Comparison of ENCODE assay signal across 24 cellular contexts in the genomic region with DNA sequence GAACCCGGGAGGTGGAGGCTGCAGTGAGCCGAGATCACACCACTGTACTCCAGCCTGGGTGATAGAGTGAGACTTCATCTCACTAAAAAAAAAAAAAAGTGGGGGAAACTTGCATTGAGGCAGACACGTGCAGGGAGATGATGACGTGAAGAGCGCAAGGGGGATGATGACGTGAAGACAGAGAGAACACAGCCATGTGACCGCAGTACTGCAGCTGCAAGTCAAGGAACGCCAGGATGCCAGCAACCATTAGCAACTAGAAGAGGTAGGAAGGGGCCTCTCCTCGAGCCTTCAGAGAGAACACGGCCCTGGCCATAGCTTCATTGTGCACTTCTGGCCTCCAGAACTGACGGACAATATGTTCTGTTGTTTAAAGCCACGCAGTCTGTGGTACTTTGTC. TPM values are rescaled to one million over a fixed set of nuclear protein-coding genes. Genes with fewer than 3 reads are reported as not detected.
DNase-seq lines count a peak whose midpoint lies in the region; ATAC-seq and TF ChIP-seq lines count a peak whose summit lies in the region.
"Had no signal": no experiment of that assay in that cellular context is flagged by ENCODE, and none has a peak within 500 bp of the region (broad histone marks: within the 10 kb centered on the region; RNA-seq: fewer than 3 reads in every experiment).

No MANE protein-coding gene starts in this region.

- POLR2A ChIA-PET in activated CD4-positive, alpha-beta T cell treated with anti-CD3 and anti-CD28 coated beads, Interleukin-2, amount 10 ng/mL, durations not matched to agents 7 days and 5 days (lab: Charles Lee) = no interaction called here
- POLR2A ChIA-PET in CD4-positive, alpha-beta T cell (lab: Charles Lee) = interaction anchor here (0.9 kb wide), 2 partner anchors 8 to 28 kb away, joined by 6 to 7 read pairs; no protein-coding TSS in a partner anchor
- POLR2A ChIA-PET in naive thymus-derived CD4-positive, alpha-beta T cell (lab: Charles Lee) = interaction anchor here (1.3 kb wide), 1 partner anchor 8 kb away, joined by 4 read pairs; no protein-coding TSS in a partner anchor

- no peak overlapping the region for H3K9ac ChIP-seq in GM23248

- peaks cover 5 to 53% (median 8%) of the 10 kb centered on the region in 3 experiments for H3K36me3 ChIP-seq in naive thymus-derived CD4-positive, alpha-beta T cell (ENCODE audit: control insufficient read depth in 2 of 3, insufficient read depth in 3 of 3, low read length in 3 of 3)
- H3K36me3 ChIP-seq in Peyer's patch (peaks cover 0 to 45% (median 0%) of the 10 kb centered on the region in 3 donors), GM23248 (ENCODE audit: low read depth) (peaks cover 6% of the 10 kb centered on the region; the same call in 1 of the 2 replicates), adrenal gland (replicated peaks in 1 of 2) (peaks cover 0 to 40% of the 10 kb centered on the region in 2 donors)

- peak overlapping the region; percentile 62 for H3K4me3 Mint-ChIP-seq in activated CD4-positive, alpha-beta T cell treated with anti-CD3 and anti-CD28 coated beads, Interleukin-2, amount 10 ng/mL, durations not matched to agents 7 days and 5 days
- peak overlapping the region; percentile 76 for H3K4me3 Mint-ChIP-seq in CD4-positive, alpha-beta T cell
- H3K4me3 Mint-ChIP-seq in activated T-helper 1 cell treated with anti-CD3 and anti-CD28 coated beads, Interleukin-12 subunit alpha, Interleukin-12 subunit beta, Interleukin-2, Interleukin-4 antibody, amounts not matched to agents 30 ng/mL and 10 ng/mL and 1 ng/mL, durations not matched to agents 14 hours and 24 hours and 36 hours = peak overlapping the region; percentile 69
- peak overlapping the region in 7 of 10 donors; percentile 28 to 82 (median 68) for H3K4me3 Mint-ChIP-seq in naive thymus-derived CD4-positive, alpha-beta T cell
- H3K4me3 Mint-ChIP-seq: central memory CD8-positive, alpha-beta T cell; GM23338; IgD-negative memory B cell had no signal

- peak overlapping the region; percentile 97 for H3K27ac Mint-ChIP-seq in activated CD4-positive, alpha-beta T cell treated with anti-CD3 and anti-CD28 coated beads, Interleukin-2, amount 10 ng/mL, durations not matched to agents 7 days and 5 days
- H3K27ac Mint-ChIP-seq in CD4-positive, alpha-beta T cell = peak overlapping the region; percentile 90
- peak overlapping the region; percentile 94 for H3K27ac Mint-ChIP-seq in activated T-helper 1 cell treated with anti-CD3 and anti-CD28 coated beads, Interleukin-12 subunit alpha, Interleukin-12 subunit beta, Interleukin-2, Interleukin-4 antibody, amounts not matched to agents 30 ng/mL and 10 ng/mL and 1 ng/mL, durations not matched to agents 14 hours and 24 hours and 36 hours
- peak overlapping the region in 8 of 9 donors; percentile 17 to 95 (median 72) for H3K27ac Mint-ChIP-seq in naive thymus-derived CD4-positive, alpha-beta T cell
- H3K27ac Mint-ChIP-seq: GM23338 had no signal

- no peaks in the 10 kb centered on the region for H3F3A ChIP-seq in GM23248 (ENCODE audit: insufficient read depth)

- H3K4me2 ChIP-seq in GM23248 (ENCODE audit: unreplicated experiment) = no peak overlapping the region
- H3K4me2 ChIP-seq: A549, GM23338 had no signal

- CTCF ChIA-PET in activated CD4-positive, alpha-beta T cell treated with anti-CD3 and anti-CD28 coated beads, Interleukin-2, amount 10 ng/mL, durations not matched to agents 7 days and 5 days (lab: Charles Lee) = interaction anchor here (0.9 to 1.2 kb wide), 4 partner anchors 12 to 149 kb away, joined by 3 to 4 read pairs (median 3); no protein-coding TSS in a partner anchor
- CTCF ChIA-PET in CD4-positive, alpha-beta T cell (lab: Charles Lee) = interaction anchor here (1.1 kb wide), 1 partner anchor 32 kb away, joined by 3 read pairs; no protein-coding TSS in a partner anchor
- CTCF ChIA-PET in naive thymus-derived CD4-positive, alpha-beta T cell (lab: Charles Lee) = no interaction called here

- no peaks in the 10 kb centered on the region for H3K27me3 ChIP-seq in CD4-positive, alpha-beta T cell (ENCODE audit: control insufficient read depth, insufficient read depth, low read length)
- H3K27me3 ChIP-seq in naive thymus-derived CD4-positive, alpha-beta T cell (ENCODE audit: control insufficient read depth in 2 of 2, insufficient read depth in 2 of 2, low read length in 2 of 2) = no peaks in the 10 kb centered on the region
- H3K27me3 ChIP-seq in Peyer's patch (no peaks in the 10 kb centered on the region), GM23248 (replicated peaks; ENCODE audit: insufficient read depth) (no peaks in the 10 kb centered on the region), adrenal gland (no peaks in the 10 kb centered on the region)
- H3K27me3 ChIP-seq: right atrium auricular region had no signal

- in situ Hi-C loops in GM23248 (cut with MboI) = no loop called here

- no peaks in the 10 kb centered on the region for H4K20me1 ChIP-seq in GM23248 (ENCODE audit: insufficient read depth)

- no peak for ATAC-seq in CD4-positive, alpha-beta T cell (ENCODE audit: poor library complexity)
- ATAC-seq in naive thymus-derived CD4-positive, alpha-beta T cell = no peak
- ATAC-seq: A549 had no signal

- H3K4me1 Mint-ChIP-seq in activated CD4-positive, alpha-beta T cell treated with anti-CD3 and anti-CD28 coated beads, Interleukin-2, amount 10 ng/mL, durations not matched to agents 7 days and 5 days = peaks cover 85% of the 10 kb centered on the region
- peaks cover 71% of the 10 kb centered on the region for H3K4me1 Mint-ChIP-seq in CD4-positive, alpha-beta T cell (ENCODE audit: low read depth)
- H3K4me1 Mint-ChIP-seq in activated T-helper 1 cell treated with anti-CD3 and anti-CD28 coated beads, Interleukin-12 subunit alpha, Interleukin-12 subunit beta, Interleukin-2, Interleukin-4 antibody, amounts not matched to agents 30 ng/mL and 10 ng/mL and 1 ng/mL, durations not matched to agents 14 hours and 24 hours and 36 hours (ENCODE audit: low read depth) = peaks cover 83% of the 10 kb centered on the region
- peaks cover 32 to 83% (median 63%) of the 10 kb centered on the region in 7 donors for H3K4me1 Mint-ChIP-seq in naive thymus-derived CD4-positive, alpha-beta T cell

- no peak overlapping the region for H3K27ac ChIP-seq in CD4-positive, alpha-beta T cell (ENCODE audit: low read depth, low read length)
- no peak overlapping the region for H3K27ac ChIP-seq in naive thymus-derived CD4-positive, alpha-beta T cell (ENCODE audit: low read depth, low read length)
- no peak overlapping the region for H3K27ac ChIP-seq in Peyer's patch
- no peak overlapping the region for H3K27ac ChIP-seq in GM23248
- H3K27ac ChIP-seq in adrenal gland = no peak overlapping the region
- H3K27ac ChIP-seq: A549, C4-2B, right atrium auricular region, thoracic aorta had no signal

- H3K4me1 ChIP-seq in naive thymus-derived CD4-positive, alpha-beta T cell (ENCODE audit: control insufficient read depth in 2 of 2, insufficient read depth in 2 of 2, low read length in 2 of 2) = peaks cover 0 to 23% of the 10 kb centered on the region in 2 donors
- H3K4me1 ChIP-seq in Peyer's patch = no peaks in the 10 kb centered on the region
- no peaks in the 10 kb centered on the region for H3K4me1 ChIP-seq in GM23248 (ENCODE audit: insufficient read depth)
- H3K4me1 ChIP-seq in adrenal gland (replicated peaks in 1 of 2) = peaks cover 0 to 7% of the 10 kb centered on the region in 2 donors
- H3K4me1 ChIP-seq: A549, right atrium auricular region had no signal

- no peaks in the 10 kb centered on the region for H3K79me2 ChIP-seq in GM23248 (ENCODE audit: insufficient read depth)

- no peaks in the 10 kb centered on the region for H3K27me3 Mint-ChIP-seq in activated CD4-positive, alpha-beta T cell treated with anti-CD3 and anti-CD28 coated beads, Interleukin-2, amount 10 ng/mL, durations not matched to agents 7 days and 5 days
- H3K27me3 Mint-ChIP-seq in CD4-positive, alpha-beta T cell = no peaks in the 10 kb centered on the region
- H3K27me3 Mint-ChIP-seq in activated T-helper 1 cell treated with anti-CD3 and anti-CD28 coated beads, Interleukin-12 subunit alpha, Interleukin-12 subunit beta, Interleukin-2, Interleukin-4 antibody, amounts not matched to agents 30 ng/mL and 10 ng/mL and 1 ng/mL, durations not matched to agents 14 hours and 24 hours and 36 hours (ENCODE audit: insufficient read depth) = no peaks in the 10 kb centered on the region
- H3K27me3 Mint-ChIP-seq in naive thymus-derived CD4-positive, alpha-beta T cell = no peaks in the 10 kb centered on the region
- H3K27me3 Mint-ChIP-seq: central memory CD8-positive, alpha-beta T cell; IgD-negative memory B cell had no signal

- H3K9me3 Mint-ChIP-seq in activated CD4-positive, alpha-beta T cell treated with anti-CD3 and anti-CD28 coated beads, Interleukin-2, amount 10 ng/mL, durations not matched to agents 7 days and 5 days = no peaks in the 10 kb centered on the region
- no peaks in the 10 kb centered on the region for H3K9me3 Mint-ChIP-seq in CD4-positive, alpha-beta T cell
- no peaks in the 10 kb centered on the region for H3K9me3 Mint-ChIP-seq in activated T-helper 1 cell treated with anti-CD3 and anti-CD28 coated beads, Interleukin-12 subunit alpha, Interleukin-12 subunit beta, Interleukin-2, Interleukin-4 antibody, amounts not matched to agents 30 ng/mL and 10 ng/mL and 1 ng/mL, durations not matched to agents 14 hours and 24 hours and 36 hours
- H3K9me3 Mint-ChIP-seq in naive thymus-derived CD4-positive, alpha-beta T cell = no peaks in the 10 kb centered on the region
- H3K9me3 Mint-ChIP-seq: activated T-cell treated with anti-CD3 and anti-CD28 coated beads, Interleukin-2, amount 50 U/mL, for 4 hours; central memory CD8-positive, alpha-beta T cell; GM23338; IgD-negative memory B cell had no signal

- TF ChIP-seq CTCF in CD4-positive, alpha-beta T cell (IDR thresholded peaks at IDR 0.05) = no peak
- TF ChIP-seq CTCF in Peyer's patch (IDR thresholded peaks at IDR 0.05) (no peak), adrenal gland (IDR thresholded peaks at IDR 0.05) (no peak)

- 90 to 93% methylated on average over 12 of the region's 12 CpGs for WGBS in GM23248 (ENCODE audit: low coverage in 1 of 2, low lambda C conversion rate in 2 of 2, missing lambda C conversion rate in 2 of 2), 2 experiments
- WGBS in adrenal gland, 4 donors = 92 to 95% (median 94%) methylated on average over 12 of the region's 12 CpGs

- TF ChIP-seq POLR2A in Peyer's patch (IDR thresholded peaks at IDR 0.05) (no peak), adrenal gland (IDR thresholded peaks at IDR 0.05) (no peak)

- H3K9me2 ChIP-seq in GM23248 (ENCODE audit: insufficient read depth) = no peaks in the 10 kb centered on the region

- H3K36me3 Mint-ChIP-seq in activated CD4-positive, alpha-beta T cell treated with anti-CD3 and anti-CD28 coated beads, Interleukin-2, amount 10 ng/mL, durations not matched to agents 7 days and 5 days (ENCODE audit: low read depth) = peaks cover 73% of the 10 kb centered on the region
- H3K36me3 Mint-ChIP-seq in CD4-positive, alpha-beta T cell (ENCODE audit: low read depth) = peaks cover 80% of the 10 kb centered on the region
- H3K36me3 Mint-ChIP-seq in activated T-helper 1 cell treated with anti-CD3 and anti-CD28 coated beads, Interleukin-12 subunit alpha, Interleukin-12 subunit beta, Interleukin-2, Interleukin-4 antibody, amounts not matched to agents 30 ng/mL and 10 ng/mL and 1 ng/mL, durations not matched to agents 14 hours and 24 hours and 36 hours (ENCODE audit: low read depth) = peaks cover 46% of the 10 kb centered on the region
- peaks cover 8 to 30% (median 27%) of the 10 kb centered on the region in 5 donors for H3K36me3 Mint-ChIP-seq in naive thymus-derived CD4-positive, alpha-beta T cell

- H2AFZ ChIP-seq in GM23248 = no peak overlapping the region
- H2AFZ ChIP-seq: GM23338 had no signal

- intact Hi-C loops in CD4-positive, alpha-beta T cell (cut with DNase I, micrococcal nuclease) = no loop called here
- intact Hi-C loops in activated T-helper 1 cell treated with anti-CD3 and anti-CD28 coated beads, Interleukin-12 subunit alpha, Interleukin-12 subunit beta, Interleukin-2, Interleukin-4 antibody, amounts not matched to agents 30 ng/mL and 10 ng/mL and 1 ng/mL, durations not matched to agents 14 hours and 24 hours and 36 hours (cut with micrococcal nuclease) = loop anchor here (2.0 to 10.0 kb wide), 2 partner anchors 55 to 827 kb away; a partner anchor contains a TSS
- intact Hi-C loops in naive thymus-derived CD4-positive, alpha-beta T cell (cut with micrococcal nuclease) = loop anchor here in 1 of 2 donors (1.0 to 2.0 kb wide), 2 partner anchors 8 to 29 kb away; no protein-coding TSS in a partner anchor
- intact Hi-C loops in adrenal gland (cut with DNase I) = no loop called here

- no peak for DNase-seq in activated CD4-positive, alpha-beta T cell treated with anti-CD3 and anti-CD28 coated beads, Interleukin-2, amount 10 ng/mL, durations not matched to agents 7 days and 5 days
- DNase-seq in activated CD4-positive, alpha-beta T cell treated with anti-CD3 and anti-CD28 coated beads for 4 hours = no peak
- DNase-seq in CD4-positive, alpha-beta T cell = no peak
- no peak for DNase-seq in activated T-helper 1 cell treated with anti-CD3 and anti-CD28 coated beads, Interleukin-12 subunit alpha, Interleukin-12 subunit beta, Interleukin-2, Interleukin-4 antibody, amounts not matched to agents 30 ng/mL and 10 ng/mL and 1 ng/mL, durations not matched to agents 14 hours and 24 hours and 36 hours (ENCODE audit: low spot score)
- DNase-seq in naive thymus-derived CD4-positive, alpha-beta T cell = no peak
- DNase-seq in Peyer's patch (no peak), GM23248 (no peak), adrenal gland (no peak)
- DNase-seq: activated CD4-positive, alpha-beta T cell treated with anti-CD3 and anti-CD28 coated beads, Interleukin-2, amount 50 U/mL, for 1 hour; activated T-cell treated with anti-CD3 and anti-CD28 coated beads, Interleukin-2, amount 50 U/mL, for 4 hours; anterior cingulate cortex; DMS153; foreskin melanocyte; GF-D8; hippocampal formation; NCI-H1694; NCI-H69 had no signal

- H3K9me3 ChIP-seq in CD4-positive, alpha-beta T cell (ENCODE audit: control insufficient read depth, low read length) = no peaks in the 10 kb centered on the region
- no peaks in the 10 kb centered on the region for H3K9me3 ChIP-seq in naive thymus-derived CD4-positive, alpha-beta T cell (ENCODE audit: control insufficient read depth in 2 of 3, low read length in 3 of 3)
- H3K9me3 ChIP-seq in Peyer's patch (no peaks in the 10 kb centered on the region), GM23248 (ENCODE audit: low read depth) (no peaks in the 10 kb centered on the region), adrenal gland (replicated peaks in 1 of 3) (no peaks in the 10 kb centered on the region)
- H3K9me3 ChIP-seq: A549, right atrium auricular region, thoracic aorta had no signal

- no peak overlapping the region for H3K4me3 ChIP-seq in naive thymus-derived CD4-positive, alpha-beta T cell (ENCODE audit: low read length)
- H3K4me3 ChIP-seq in Peyer's patch (no peak overlapping the region), GM23248 (no peak overlapping the region), adrenal gland (no peak overlapping the region)
- H3K4me3 ChIP-seq: A549, GM23338, right atrium auricular region, thoracic aorta had no signal

RNA-seq across cellular contexts. Expression of a gene that starts 28.3 kb away (rescaled TPM):
- 10 to 100 TPM; 33.3 to 34.1 TPM for total RNA-seq in activated CD4-positive, alpha-beta T cell treated with anti-CD3 and anti-CD28 coated beads, Interleukin-2, amount 10 ng/mL, durations not matched to agents 7 days and 5 days
- 10 to 100 TPM in 1 of 2 experiments, 1 to 10 TPM in 1; 8.5 to 10.2 TPM for total RNA-seq in CD4-positive, alpha-beta T cell
- total RNA-seq in activated T-helper 1 cell treated with anti-CD3 and anti-CD28 coated beads, Interleukin-12 subunit alpha, Interleukin-12 subunit beta, Interleukin-2, Interleukin-4 antibody, amounts not matched to agents 30 ng/mL and 10 ng/mL and 1 ng/mL, durations not matched to agents 14 hours and 24 hours and 36 hours = 44.9 and 46.2 TPM in 2 replicates
- total RNA-seq in naive thymus-derived CD4-positive, alpha-beta T cell = 10 to 100 TPM; 16.0 to 32.0 (median 26.0) TPM
- 10 to 100 TPM; 22.9 to 24.1 TPM for polyA plus RNA-seq in naive thymus-derived CD4-positive, alpha-beta T cell
- total RNA-seq in Peyer's patch (10 to 100 TPM in 3 of 4 donors, 1 to 10 TPM in 1; 9.0 to 19.8 (median 10.8) TPM), adrenal gland (10 to 100 TPM; 12.9 to 34.5 (median 22.9) TPM)
- 20.9 and 35.0 TPM in 2 replicates for total RNA-seq in GM23248 (2014; rRNA removed; shearing (Covaris generic))
- polyA plus RNA-seq in GM23248 (2016; fragmentation: Nextera tagmentation; extraction: Ambion mirVana) (35.7 and 43.8 TPM in 2 replicates), adrenal gland (10 to 100 TPM in 2 of 3 donors, 1 to 10 TPM in 1; 6.7 to 24.1 (median 13.0) TPM)

RNA-seq across cellular contexts. Expression of a gene that starts 56.1 kb away (rescaled TPM):
- total RNA-seq in activated CD4-positive, alpha-beta T cell treated with anti-CD3 and anti-CD28 coated beads, Interleukin-2, amount 10 ng/mL, durations not matched to agents 7 days and 5 days = 10 to 100 TPM; 32.2 to 32.8 TPM
- 10 to 100 TPM; 54.3 to 55.9 TPM for total RNA-seq in CD4-positive, alpha-beta T cell
- 28.4 and 31.0 TPM in 2 replicates for total RNA-seq in activated T-helper 1 cell treated with anti-CD3 and anti-CD28 coated beads, Interleukin-12 subunit alpha, Interleukin-12 subunit beta, Interleukin-2, Interleukin-4 antibody, amounts not matched to agents 30 ng/mL and 10 ng/mL and 1 ng/mL, durations not matched to agents 14 hours and 24 hours and 36 hours
- 10 to 100 TPM; 28.4 to 47.1 (median 39.0) TPM for total RNA-seq in naive thymus-derived CD4-positive, alpha-beta T cell
- 10 to 100 TPM in 1 of 2 donors, 1 to 10 TPM in 1; 9.9 to 25.3 TPM for polyA plus RNA-seq in naive thymus-derived CD4-positive, alpha-beta T cell
- total RNA-seq in Peyer's patch (10 to 100 TPM; 16.1 to 45.4 (median 23.0) TPM), adrenal gland (10 to 100 TPM in 4 of 8 donors, 1 to 10 TPM in 4; 6.6 to 14.7 (median 10.5) TPM)
- 2.6 and 3.0 TPM in 2 replicates for total RNA-seq in GM23248 (2014; rRNA removed; shearing (Covaris generic))
- polyA plus RNA-seq in GM23248 (2016; fragmentation: Nextera tagmentation; extraction: Ambion mirVana) (2.2 and 2.3 TPM in 2 replicates), adrenal gland (1 to 10 TPM; 2.1 to 5.8 (median 2.7) TPM)

RNA-seq across cellular contexts. Expression of a gene that starts 59.1 kb away (rescaled TPM):
- total RNA-seq in activated CD4-positive, alpha-beta T cell treated with anti-CD3 and anti-CD28 coated beads, Interleukin-2, amount 10 ng/mL, durations not matched to agents 7 days and 5 days = 10 to 100 TPM; 19.9 to 23.5 TPM
- 10 to 100 TPM; 18.1 to 20.1 TPM for total RNA-seq in CD4-positive, alpha-beta T cell
- 24.8 and 28.0 TPM in 2 replicates for total RNA-seq in activated T-helper 1 cell treated with anti-CD3 and anti-CD28 coated beads, Interleukin-12 subunit alpha, Interleukin-12 subunit beta, Interleukin-2, Interleukin-4 antibody, amounts not matched to agents 30 ng/mL and 10 ng/mL and 1 ng/mL, durations not matched to agents 14 hours and 24 hours and 36 hours
- total RNA-seq in naive thymus-derived CD4-positive, alpha-beta T cell = 10 to 100 TPM; 10.2 to 72.8 (median 18.7) TPM
- 10 to 100 TPM in 1 of 2 donors, 1 to 10 TPM in 1; 7.7 to 17.5 TPM for polyA plus RNA-seq in naive thymus-derived CD4-positive, alpha-beta T cell
- 10 to 100 TPM; 36.3 to 73.1 (median 70.6) TPM for total RNA-seq in Peyer's patch
- 1.8 and 2.5 TPM in 2 replicates for total RNA-seq in GM23248 (2014; rRNA removed; shearing (Covaris generic))
- 9.2 and 9.6 TPM in 2 replicates for polyA plus RNA-seq in GM23248 (2016; fragmentation: Nextera tagmentation; extraction: Ambion mirVana)
- total RNA-seq in adrenal gland = 100 to 1,000 TPM in 1 of 8 donors, 10 to 100 TPM in 7; 25.8 to 156 (median 53.7) TPM
- 10 to 100 TPM; 34.7 to 78.7 (median 38.2) TPM for polyA plus RNA-seq in adrenal gland
